Comparison of ENCODE assay signal across 15 cellular contexts in the genomic region with DNA sequence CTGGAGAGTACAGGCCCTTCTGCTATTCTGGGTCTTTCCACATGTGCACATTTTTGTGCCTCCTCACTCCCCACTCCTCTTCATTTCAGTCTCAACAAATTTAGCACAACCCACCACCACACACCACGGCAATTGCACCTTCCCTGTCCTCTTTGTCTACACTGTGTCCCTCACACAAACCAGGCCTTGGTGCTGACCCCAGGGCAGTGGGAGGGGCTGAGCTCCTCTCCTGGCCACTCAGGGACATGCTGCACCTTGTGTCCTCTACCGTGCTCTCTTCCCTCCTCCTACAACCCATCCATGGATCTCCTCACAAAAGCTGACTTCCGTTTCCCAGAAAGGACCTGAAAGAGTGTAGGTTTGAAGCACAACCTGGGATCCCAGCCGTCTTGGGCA.
DNase-seq lines count a peak whose midpoint lies in the region; ATAC-seq, FAIRE-seq and TF ChIP-seq lines count a peak whose summit lies in the region.
"Had no signal": no experiment of that assay in that cellular context is flagged by ENCODE, and none has a peak within 500 bp of the region (broad histone marks: within the 10 kb centered on the region; RNA-seq: fewer than 3 reads in every experiment).

No MANE protein-coding gene starts in this region.

- no peaks in the 10 kb centered on the region for H3K9me3 Mint-ChIP-seq in activated naive CD4-positive, alpha-beta T cell treated with anti-CD3 and anti-CD28 coated beads, Interleukin-2, amount 50 U/mL, for 72 hours
- no peaks in the 10 kb centered on the region for H3K9me3 Mint-ChIP-seq in activated naive CD4-positive, alpha-beta T cell treated with anti-CD3 and anti-CD28 coated beads for 36 hours

- H3K27me3 Mint-ChIP-seq in activated naive CD4-positive, alpha-beta T cell treated with anti-CD3 and anti-CD28 coated beads for 36 hours (ENCODE audit: low read depth), result no peaks in the 10 kb centered on the region

- H3K4me3 Mint-ChIP-seq in activated naive CD4-positive, alpha-beta T cell treated with anti-CD3 and anti-CD28 coated beads for 36 hours, result no peak overlapping the region

- no peak for TF ChIP-seq CTCF in coronary artery (IDR thresholded peaks at IDR 0.05)

- no peak for DNase-seq in activated naive CD4-positive, alpha-beta T cell treated with anti-CD3 and anti-CD28 coated beads, Interleukin-2, amount 50 U/mL, for 72 hours (ENCODE audit: low spot score in 2 of 2)
- no peak for DNase-seq in activated naive CD4-positive, alpha-beta T cell treated with anti-CD3 and anti-CD28 coated beads for 36 hours
- DNase-seq in coronary artery (ENCODE audit: low spot score) (peak; percentile 35), urothelium cell line (ENCODE audit: low spot score) (no peak), islet precursor cell (no peak)
- DNase-seq in activated CD4-positive, CD25-positive, alpha-beta regulatory T cell treated with anti-CD3 and anti-CD28 coated beads, Interleukin-2, amount 50 U/mL, for 72 hours, result no peak
- DNase-seq: heart right ventricle; mammary epithelial cell; NCI-H2081 treated with DMSO at 0.1 percent for 48 hours; NCI-H524 treated with DMSO at 0.1 percent for 48 hours; stimulated activated CD4-positive, alpha-beta T cell treated with anti-CD3 and anti-CD28 coated beads, Interleukin-15, amount 100 ng/mL, for 24 hours had no signal

- no peak overlapping the region for H3K4me3 ChIP-seq in coronary artery
- H3K4me3 ChIP-seq: heart right ventricle had no signal

- H3K27ac Mint-ChIP-seq in activated naive CD4-positive, alpha-beta T cell treated with anti-CD3 and anti-CD28 coated beads, Interleukin-2, amount 50 U/mL, for 72 hours, result peak overlapping the region; percentile 71 to 77
- H3K27ac Mint-ChIP-seq in activated naive CD4-positive, alpha-beta T cell treated with anti-CD3 and anti-CD28 coated beads for 36 hours, result no peak overlapping the region

- H3K4me1 Mint-ChIP-seq in activated naive CD4-positive, alpha-beta T cell treated with anti-CD3 and anti-CD28 coated beads for 36 hours (ENCODE audit: low read depth), result peaks cover 84% of the 10 kb centered on the region

- CTCF ChIA-PET in activated naive CD4-positive, alpha-beta T cell treated with anti-CD3 and anti-CD28 coated beads for 36 hours (lab: Charles Lee), result interaction anchor here (0.9 to 3.0 kb wide), 5 partner anchors 13 to 204 kb away, joined by 3 to 15 read pairs (median 3); a partner anchor contains a TSS

- H3K27ac ChIP-seq in KOPT-K1 (ENCODE audit: low read depth, low read length, poor library complexity, severe bottlenecking) (peak overlapping the region; percentile 77), coronary artery (no peak overlapping the region)

- no peak for ATAC-seq in activated naive CD4-positive, alpha-beta T cell treated with anti-CD3 and anti-CD28 coated beads, Interleukin-2, amount 50 U/mL, for 72 hours
- no peak for ATAC-seq in HG03342 (IDR thresholded peaks at IDR 0.05; ENCODE audit: unreplicated experiment)

- peak; percentile 40 for FAIRE-seq in urothelium cell line (lab: Jason Lieb, UNC)
- FAIRE-seq: islet of Langerhans, TTC549 had no signal

- no peaks in the 10 kb centered on the region for H3K36me3 ChIP-seq in KOPT-K1 (ENCODE audit: insufficient read depth, low read length)
- H3K36me3 ChIP-seq: heart right ventricle had no signal

- no peaks in the 10 kb centered on the region for H3K9me3 ChIP-seq in KOPT-K1 (ENCODE audit: insufficient read depth, low read length, poor library complexity, severe bottlenecking)
- H3K9me3 ChIP-seq: heart right ventricle had no signal

- intact Hi-C loops in activated naive CD4-positive, alpha-beta T cell treated with anti-CD3 and anti-CD28 coated beads for 36 hours (cut with micrococcal nuclease), result no loop called here

- peaks cover 5 to 15% of the 10 kb centered on the region in 2 donors for H3K36me3 Mint-ChIP-seq in activated naive CD4-positive, alpha-beta T cell treated with anti-CD3 and anti-CD28 coated beads, Interleukin-2, amount 50 U/mL, for 72 hours
- no peaks in the 10 kb centered on the region for H3K36me3 Mint-ChIP-seq in activated naive CD4-positive, alpha-beta T cell treated with anti-CD3 and anti-CD28 coated beads for 36 hours (ENCODE audit: low read depth)
